Comparison of ENCODE assay signal across 17 cellular contexts in genomic region chr7:47370461-47371042, GRCh38.
DNase-seq lines count a peak whose midpoint lies in the region; ATAC-seq and TF ChIP-seq lines count a peak whose summit lies in the region.
"Had no signal": no experiment of that assay in that cellular context is flagged by ENCODE, and none has a peak within 500 bp of the region (broad histone marks: within the 10 kb centered on the region; RNA-seq: fewer than 3 reads in every experiment).

No MANE protein-coding gene starts in this region.

- WGBS in psoas muscle, 3 donors: 36 to 49% (median 37%) methylated on average over 15 of the region's 15 CpGs

- no peak overlapping the region for H3K4me3 ChIP-seq in psoas muscle
- H3K4me3 ChIP-seq: gastrocnemius medialis, sigmoid colon had no signal

- no peaks in the 10 kb centered on the region for H3K27me3 ChIP-seq in psoas muscle (ENCODE audit: insufficient read depth in 3 of 3, low read length in 2 of 3)
- H3K27me3 ChIP-seq: gastrocnemius medialis, sigmoid colon had no signal

- DNase-seq in LHCN-M2 (ENCODE audit: low read depth) (peak; percentile 90), astrocyte of the hippocampus (ENCODE audit: low read depth, low spot score) (peak; percentile 46), kidney glomerular epithelial cell (lab: John Stamatoyannopoulos, UW) (peak; percentile 97), psoas muscle (no peak), NCI-H146 treated with DMSO at 0.1 percent for 48 hours (lab: John Stamatoyannopoulos, UW; ENCODE audit: unreplicated experiment) (no peak)
- no peak for DNase-seq in stimulated activated CD4-positive, alpha-beta T cell treated with anti-CD3 and anti-CD28 coated beads, Interleukin-12 subunit alpha, Interleukin-12 subunit beta, amount 100 ng/mL, for 4 hours
- DNase-seq in stimulated activated CD4-positive, alpha-beta T cell treated with anti-CD3 and anti-CD28 coated beads, Interleukin-1b, Interleukin-23, amount 100 ng/mL, for 48 hours: no peak
- DNase-seq: activated CD4-positive, CD25-positive, alpha-beta regulatory T cell treated with anti-CD3 and anti-CD28 coated beads, Interleukin-2, amount 50 U/mL, for 72 hours; activated effector memory CD4-positive, alpha-beta T cell treated with Interleukin-2 at 50 U/mL for 16 hours; amygdala; cortex of kidney; gastrocnemius medialis; IMR-90; SHP77 treated with DMSO at 0.1 percent for 48 hours; sigmoid colon; stimulated activated CD4-positive, alpha-beta T cell treated with anti-CD3 and anti-CD28 coated beads, Interleukin-4, amount 100 ng/mL, for 24 hours had no signal

- no peak for TF ChIP-seq CTCF in psoas muscle (IDR thresholded peaks at IDR 0.05)

- intact Hi-C loops in psoas muscle (cut with DNase I): loop anchor here in 1 of 2 donors (5.0 kb wide), 1 partner anchor 33 kb away; no protein-coding TSS in a partner anchor

- peaks cover 31% of the 10 kb centered on the region for H3K4me1 ChIP-seq in psoas muscle

- peak in 3 of 4 donors; percentile 54 to 70 (median 58) for ATAC-seq in psoas muscle
- ATAC-seq: gastrocnemius medialis had no signal

- no peaks in the 10 kb centered on the region for H3K9me3 ChIP-seq in psoas muscle
- H3K9me3 ChIP-seq: gastrocnemius medialis, sigmoid colon had no signal

- peaks cover 0 to 17% of the 10 kb centered on the region in 2 donors for H3K36me3 ChIP-seq in psoas muscle (ENCODE audit: insufficient read depth in 1 of 2, low read depth in 1 of 2)

- peak overlapping the region; percentile 46 for H3K27ac ChIP-seq in psoas muscle
- H3K27ac ChIP-seq: epithelial cell of prostate, gastrocnemius medialis, sigmoid colon had no signal

Comparison
In these comparisons a context has a peak if more than half of its experiments do, and no peak if none do; other contexts are left out.
1. DNase-seq: peak in LHCN-M2 (single experiment), astrocyte of the hippocampus (single experiment) and kidney glomerular epithelial cell (single experiment); none in psoas muscle (0 of 2), stimulated activated CD4-positive, alpha-beta T cell treated with anti-CD3 and anti-CD28 coated beads, Interleukin-12 subunit alpha, Interleukin-12 subunit beta, amount 100 ng/mL, for 4 hours (single experiment), NCI-H146 treated with DMSO at 0.1 percent for 48 hours (single experiment) and stimulated activated CD4-positive, alpha-beta T cell treated with anti-CD3 and anti-CD28 coated beads, Interleukin-1b, Interleukin-23, amount 100 ng/mL, for 48 hours (single experiment).